1 cellular context compared by ENCODE assay signal in genomic region chr3:125107861-125108567, GRCh38.
TF ChIP-seq lines count a peak whose summit lies in the region.

No MANE protein-coding gene starts in this region.

TF ChIP-seq in IMR-90, 13 proteins besides CTCF, POLR2A, EP300 and RAD21:
- TF ChIP-seq MAFK (IDR thresholded peaks at IDR 0.05; ENCODE audit: low read depth, low read length) (peak; percentile 51), RCOR1 (IDR thresholded peaks at IDR 0.05; ENCODE audit: insufficient replicate concordance, low read length) (no peak), NFE2L2 (IDR thresholded peaks at IDR 0.05; ENCODE audit: low read depth, low read length) (peak; percentile 97), MAZ (IDR thresholded peaks at IDR 0.05; ENCODE audit: borderline replicate concordance, low read depth, low read length) (no peak), BHLHE40 (IDR thresholded peaks at IDR 0.05; ENCODE audit: low read depth, low read length) (no peak), CEBPB (IDR thresholded peaks at IDR 0.05; ENCODE audit: low read depth, low read length) (peak; percentile 16; the same call in 1 of the 2 replicates), ELK1 (IDR thresholded peaks at IDR 0.05; ENCODE audit: borderline replicate concordance, low read depth, low read length) (no peak), SMC3 (IDR thresholded peaks at IDR 0.05; ENCODE audit: low read depth, low read length) (no peak), CHD1 (IDR thresholded peaks at IDR 0.05; ENCODE audit: low read depth, low read length) (no peak), USF2 (IDR thresholded peaks at IDR 0.05; ENCODE audit: low read depth, low read length) (peak; percentile 48), FOS (IDR thresholded peaks at IDR 0.05; ENCODE audit: low read depth, low read length) (peak; percentile 61), RFX5 (IDR thresholded peaks at IDR 0.05; ENCODE audit: low read depth, low read length) (no peak), MXI1 (IDR thresholded peaks at IDR 0.05; ENCODE audit: borderline replicate concordance, low read depth, low read length) (no peak)
